ENCODE assay signal across 28 cellular contexts in genomic region chr11:71327156-71328085, GRCh38.
DNase-seq lines count a peak whose midpoint lies in the region; ATAC-seq, FAIRE-seq and TF ChIP-seq lines count a peak whose summit lies in the region.
"Had no signal": no experiment of that assay in that cellular context is flagged by ENCODE, and none has a peak within 500 bp of the region (broad histone marks: within the 10 kb centered on the region; RNA-seq: fewer than 3 reads in every experiment).

No MANE protein-coding gene starts in this region.

- H3K27ac Mint-ChIP-seq in glutamatergic neuron (ENCODE audit: unreplicated experiment): peak overlapping the region; percentile 28
- H3K27ac Mint-ChIP-seq: B cell; CD8-positive, alpha-beta T cell had no signal

- no peak for ATAC-seq in aorta (ENCODE audit: low FRiP score)
- no peak for ATAC-seq in HG03097 (IDR thresholded peaks at IDR 0.05; ENCODE audit: low FRiP score, unreplicated experiment)
- ATAC-seq: CD8-positive, alpha-beta T cell; K562; PC-3 had no signal

- no peak overlapping the region for H3K4me3 Mint-ChIP-seq in glutamatergic neuron (ENCODE audit: unreplicated experiment)
- H3K4me3 Mint-ChIP-seq: B cell; CD8-positive, alpha-beta T cell had no signal

- H3K27ac ChIP-seq in osteoblast (ENCODE audit: low read depth, low read length) (no peak overlapping the region), aorta (ENCODE audit: low read depth in 1 of 2, low read length in 2 of 2) (no peak overlapping the region), kidney (ENCODE audit: low read depth in 2 of 2, low read length in 2 of 2) (no peak overlapping the region)
- H3K27ac ChIP-seq: 22Rv1, C4-2B, SJSA1 had no signal

- H3K4me3 ChIP-seq in osteoblast (ENCODE audit: insufficient read depth, low read length) (no peak overlapping the region), aorta (ENCODE audit: low read length in 2 of 2) (no peak overlapping the region), kidney (ENCODE audit: low read length in 2 of 2) (no peak overlapping the region)
- H3K4me3 ChIP-seq: K562, SJSA1 had no signal

- no peak for TF ChIP-seq CTCF in glutamatergic neuron (IDR thresholded peaks at IDR 0.05; ENCODE audit: partially characterized antibody, unreplicated experiment)
- no peak for TF ChIP-seq CTCF in osteoblast (IDR thresholded peaks at IDR 0.05; ENCODE audit: extremely low read depth, low read depth, low read length)
- no peak for TF ChIP-seq CTCF in kidney (IDR thresholded peaks at IDR 0.05; ENCODE audit: borderline replicate concordance, extremely low read depth, insufficient read depth)

- peaks cover 4% of the 10 kb centered on the region for H3K9me3 Mint-ChIP-seq in glutamatergic neuron (ENCODE audit: unreplicated experiment)
- H3K9me3 Mint-ChIP-seq: CD8-positive, alpha-beta T cell had no signal

- WGBS in aorta, 2 donors: 85 to 86% methylated on average over 20 of the region's 20 CpGs

- peaks cover 8% of the 10 kb centered on the region for H3K36me3 Mint-ChIP-seq in glutamatergic neuron (ENCODE audit: unreplicated experiment)
- H3K36me3 Mint-ChIP-seq: CD8-positive, alpha-beta T cell had no signal

- H4K20me1 ChIP-seq in osteoblast (ENCODE audit: insufficient read depth, low read length): no peaks in the 10 kb centered on the region

- FAIRE-seq in kidney (lab: Jason Lieb, UNC): no peak
- FAIRE-seq: GM12892, K562 had no signal

- no peak overlapping the region for H3K9ac ChIP-seq in kidney (ENCODE audit: low read length in 2 of 2)

- H3K4me2 ChIP-seq in osteoblast (ENCODE audit: insufficient read depth, low read length): no peak overlapping the region

- H3K36me3 ChIP-seq in osteoblast (ENCODE audit: insufficient read depth, low read length): no peaks in the 10 kb centered on the region
- H3K36me3 ChIP-seq in aorta (ENCODE audit: control insufficient read depth in 1 of 2, insufficient read depth in 2 of 2, low read length in 1 of 2): no peaks in the 10 kb centered on the region
- H3K36me3 ChIP-seq in kidney (ENCODE audit: control insufficient read depth in 1 of 2, insufficient read depth in 2 of 2, low read length in 2 of 2): no peaks in the 10 kb centered on the region
- H3K36me3 ChIP-seq: SJSA1 had no signal

- H3K9me3 ChIP-seq in osteoblast (ENCODE audit: low read depth, low read length): no peaks in the 10 kb centered on the region
- no peaks in the 10 kb centered on the region for H3K9me3 ChIP-seq in aorta (ENCODE audit: control insufficient read depth, low read length)
- H3K9me3 ChIP-seq in kidney (ENCODE audit: control insufficient read depth in 1 of 2, low read length in 2 of 2): no peaks in the 10 kb centered on the region
- H3K9me3 ChIP-seq: SJSA1 had no signal

- intact Hi-C loops in aorta (cut with DNase I) (no loop called here), kidney (cut with DNase I) (no loop called here)

- H2AFZ ChIP-seq in osteoblast (ENCODE audit: low read length): no peak overlapping the region

- no peaks in the 10 kb centered on the region for H3K4me1 Mint-ChIP-seq in glutamatergic neuron (ENCODE audit: low read depth, unreplicated experiment)
- H3K4me1 Mint-ChIP-seq: B cell had no signal

- H3K27me3 ChIP-seq in osteoblast (ENCODE audit: insufficient read depth, low read length): peaks cover 3% of the 10 kb centered on the region
- no peaks in the 10 kb centered on the region for H3K27me3 ChIP-seq in aorta (ENCODE audit: control insufficient read depth in 1 of 2, insufficient read depth in 2 of 2, low read length in 1 of 2)
- H3K27me3 ChIP-seq: SJSA1 had no signal

- no peaks in the 10 kb centered on the region for H3K79me2 ChIP-seq in osteoblast (ENCODE audit: insufficient read depth, low read length)

- DNase-seq in activated effector memory CD4-positive, alpha-beta T cell treated with anti-CD3 and anti-CD28 coated beads, Interleukin-2, amount 50 U/mL, for 16 hours: peak; percentile 50
- DNase-seq in activated effector memory CD4-positive, alpha-beta T cell treated with Interleukin-2 at 50 U/mL for 16 hours: no peak
- DNase-seq in glutamatergic neuron (no peak), osteoblast (ENCODE audit: insufficient read length, low spot score, missing footprints) (peak; percentile 65), aorta (peak; percentile 21 to 69), kidney (no peak), NCI-H345 (lab: John Stamatoyannopoulos, UW) (no peak)
- DNase-seq: CD8-positive, alpha-beta T cell; DMS79 treated with DMSO at 0.1 percent for 48 hours; GF-D8; Kasumi-1; NCI-H1092 treated with DMSO at 0.1 percent for 48 hours; NCI-H1436 treated with DMSO at 0.1 percent for 48 hours; NCI-H187 treated with DMSO at 0.1 percent for 48 hours; NCI-H2171 treated with DMSO at 0.1 percent for 48 hours; NCI-H446; NCI-H524 treated with DMSO at 0.1 percent for 48 hours; NCI-H82; NK-92 treated with Interleukin-12 subunit alpha and Interleukin-12 subunit beta, amount 100 ng/mL, for 24 hours; PC-3; Right ventricle myocardium superior had no signal

- no peaks in the 10 kb centered on the region for H3K27me3 Mint-ChIP-seq in glutamatergic neuron (ENCODE audit: unreplicated experiment)

- no peaks in the 10 kb centered on the region for H3K4me1 ChIP-seq in osteoblast (ENCODE audit: insufficient read depth, low read length)
- H3K4me1 ChIP-seq in aorta (ENCODE audit: control insufficient read depth in 1 of 2, insufficient read depth in 2 of 2, low read length in 2 of 2): no peaks in the 10 kb centered on the region
- H3K4me1 ChIP-seq in kidney (ENCODE audit: control insufficient read depth in 1 of 2, insufficient read depth in 1 of 2, low read depth in 1 of 2, low read length in 2 of 2): no peaks in the 10 kb centered on the region
- H3K4me1 ChIP-seq: SJSA1 had no signal

Comparison
In these comparisons a context has a peak if more than half of its experiments do, and no peak if none do; other contexts are left out.
1. DNase-seq: peak in activated effector memory CD4-positive, alpha-beta T cell treated with anti-CD3 and anti-CD28 coated beads, Interleukin-2, amount 50 U/mL, for 16 hours (single experiment), osteoblast (single experiment) and aorta (2 of 2); none in activated effector memory CD4-positive, alpha-beta T cell treated with Interleukin-2 at 50 U/mL for 16 hours (single experiment), glutamatergic neuron (single experiment), kidney (single experiment) and NCI-H345 (single experiment).